ENCODE assay signal across 31 cellular contexts in genomic region chr20:61649105-61649878, GRCh38.
"Had no signal": no experiment of that assay in that cellular context is flagged by ENCODE, and none has a peak within 500 bp of the region (broad histone marks: within the 10 kb centered on the region; RNA-seq: fewer than 3 reads in every experiment).

No MANE protein-coding gene starts in this region.

- H3K4me1 Mint-ChIP-seq: activated CD4-positive, alpha-beta T cell treated with anti-CD3 and anti-CD28 coated beads for 36 hours; activated CD4-positive, alpha-beta T cell treated with anti-CD3 and anti-CD28 coated beads, Interleukin-2, amount 10 ng/mL, durations not matched to agents 24 days and 14 days; activated CD8-positive, alpha-beta memory T cell treated with anti-CD3 and anti-CD28 coated beads, Interleukin-2, amount 10 ng/mL, durations not matched to agents 7 days and 5 days; activated naive CD4-positive, alpha-beta T cell treated with anti-CD3 and anti-CD28 coated beads, Interleukin-2, amount 10 ng/mL, durations not matched to agents 7 days and 5 days; activated naive CD8-positive, alpha-beta T cell treated with anti-CD3 and anti-CD28 coated beads, Interleukin-2, amount 10 ng/mL, durations not matched to agents 7 days and 5 days; central memory CD8-positive, alpha-beta T cell had no signal

- H3K36me3 Mint-ChIP-seq: activated CD4-positive, alpha-beta memory T cell treated with anti-CD3 and anti-CD28 coated beads for 36 hours; activated CD8-positive, alpha-beta memory T cell treated with anti-CD3 and anti-CD28 coated beads, Interleukin-2, amount 10 ng/mL, durations not matched to agents 7 days and 5 days; activated naive CD4-positive, alpha-beta T cell treated with anti-CD3 and anti-CD28 coated beads, Interleukin-2, amount 10 ng/mL, durations not matched to agents 7 days and 5 days; activated naive CD8-positive, alpha-beta T cell treated with anti-CD3 and anti-CD28 coated beads, Interleukin-2, amount 10 ng/mL, durations not matched to agents 7 days and 5 days had no signal

- H3K4me1 ChIP-seq: ascending aorta, breast epithelium, gastrocnemius medialis had no signal

- ATAC-seq: activated CD4-positive, alpha-beta T cell treated with anti-CD3 and anti-CD28 coated beads for 36 hours; activated CD8-positive, alpha-beta memory T cell treated with anti-CD3 and anti-CD28 coated beads, Interleukin-2, amount 10 ng/mL, durations not matched to agents 7 days and 5 days; activated CD8-positive, alpha-beta T cell treated with anti-CD3 and anti-CD28 coated beads, Interleukin-2, amount 10 ng/mL, durations not matched to agents 7 days and 5 days; activated naive CD4-positive, alpha-beta T cell treated with anti-CD3 and anti-CD28 coated beads, Interleukin-2, amount 50 U/mL, for 72 hours; esophagus mucosa; gastrocnemius medialis had no signal

- DNase-seq: activated CD4-positive, alpha-beta memory T cell treated with anti-CD3 and anti-CD28 coated beads for 36 hours; activated CD4-positive, alpha-beta T cell treated with anti-CD3 and anti-CD28 coated beads for 36 hours; activated CD4-positive, alpha-beta T cell treated with anti-CD3 and anti-CD28 coated beads, Interleukin-2, amount 10 ng/mL, durations not matched to agents 24 days and 14 days; activated CD4-positive, CD25-positive, alpha-beta regulatory T cell; activated CD4-positive, CD25-positive, alpha-beta regulatory T cell treated with anti-CD3 and anti-CD28 coated beads, Interleukin-2, amount 50 U/mL, for 72 hours; activated CD8-positive, alpha-beta memory T cell treated with anti-CD3 and anti-CD28 coated beads, Interleukin-2, amount 10 ng/mL, durations not matched to agents 7 days and 5 days; activated CD8-positive, alpha-beta memory T cell treated with anti-CD3 and anti-CD28 coated beads, Interleukin-2, amount 50 U/mL, for 4 hours; activated CD8-positive, alpha-beta T cell treated with anti-CD3 and anti-CD28 coated beads, Interleukin-2, amount 10 ng/mL, durations not matched to agents 7 days and 5 days; activated effector memory CD4-positive, alpha-beta T cell treated with anti-CD3 and anti-CD28 coated beads, Interleukin-2, amount 50 U/mL, for 16 hours; activated naive CD4-positive, alpha-beta T cell; activated naive CD4-positive, alpha-beta T cell treated with anti-CD3 and anti-CD28 coated beads, Interleukin-2, amount 10 ng/mL, durations not matched to agents 7 days and 5 days; activated naive CD8-positive, alpha-beta T cell treated with anti-CD3 and anti-CD28 coated beads, Interleukin-2, amount 10 ng/mL, durations not matched to agents 7 days and 5 days; activated T-cell treated with anti-CD3 and anti-CD28 coated beads, Interleukin-2, amount 50 U/mL, for 1 hour; activated T-cell treated with anti-CD3 and anti-CD28 coated beads, Interleukin-2, amount 50 U/mL, for 48 hours; dorsolateral prefrontal cortex; effector memory CD4-positive, alpha-beta T cell; endodermal cell; foreskin fibroblast; gastrocnemius medialis; glutamatergic neuron; T-helper 2 cell had no signal

- H3K27ac ChIP-seq: ascending aorta, breast epithelium, coronary artery, dorsolateral prefrontal cortex, gastrocnemius medialis had no signal

- H3K9me3 Mint-ChIP-seq: activated CD4-positive, alpha-beta memory T cell treated with anti-CD3 and anti-CD28 coated beads for 36 hours; activated CD4-positive, alpha-beta T cell treated with anti-CD3 and anti-CD28 coated beads, Interleukin-2, amount 10 ng/mL, durations not matched to agents 24 days and 14 days; activated naive CD4-positive, alpha-beta T cell treated with anti-CD3 and anti-CD28 coated beads, Interleukin-2, amount 10 ng/mL, durations not matched to agents 7 days and 5 days; activated naive CD8-positive, alpha-beta T cell treated with anti-CD3 and anti-CD28 coated beads, Interleukin-2, amount 10 ng/mL, durations not matched to agents 7 days and 5 days; activated T-helper 1 cell treated with anti-CD3 and anti-CD28 coated beads, Interleukin-12 subunit alpha, Interleukin-12 subunit beta, Interleukin-2, Interleukin-4 antibody, amounts not matched to agents 30 ng/mL and 10 ng/mL and 1 ng/mL, durations not matched to agents 14 hours and 24 hours and 36 hours; activated T-helper 2 cell treated with anti-CD3 and anti-CD28 coated beads, Interferon-gamma antibody, Interleukin-2, Interleukin-4, amounts not matched to agents 10 μg/mL and 5 μg/mL and 100 μg/mL, durations not matched to agents 14 hours and 24 hours and 36 hours; central memory CD8-positive, alpha-beta T cell; dendritic cell treated with granulocyte-macrophage colony-stimulating factor and Interleukin-4, amounts not matched to agents 40 ng/mL and 50 ng/mL, for 4 days had no signal

- H3K27me3 Mint-ChIP-seq: activated CD4-positive, alpha-beta memory T cell treated with anti-CD3 and anti-CD28 coated beads for 36 hours; activated CD4-positive, alpha-beta T cell treated with anti-CD3 and anti-CD28 coated beads for 36 hours; activated CD4-positive, alpha-beta T cell treated with anti-CD3 and anti-CD28 coated beads, Interleukin-2, amount 10 ng/mL, durations not matched to agents 24 days and 14 days; activated CD8-positive, alpha-beta memory T cell treated with anti-CD3 and anti-CD28 coated beads, Interleukin-2, amount 10 ng/mL, durations not matched to agents 7 days and 5 days; activated naive CD4-positive, alpha-beta T cell treated with anti-CD3 and anti-CD28 coated beads, Interleukin-2, amount 10 ng/mL, durations not matched to agents 7 days and 5 days; brain; dendritic cell treated with granulocyte-macrophage colony-stimulating factor and Interleukin-4, amounts not matched to agents 40 ng/mL and 50 ng/mL, for 4 days had no signal

- H3K9me3 ChIP-seq: ascending aorta, breast epithelium, gastrocnemius medialis had no signal

- H3K4me3 ChIP-seq: ascending aorta, breast epithelium, coronary artery, dorsolateral prefrontal cortex, gastrocnemius medialis had no signal

- H3K4me3 Mint-ChIP-seq: activated CD4-positive, alpha-beta memory T cell treated with anti-CD3 and anti-CD28 coated beads for 36 hours; activated CD4-positive, alpha-beta T cell treated with anti-CD3 and anti-CD28 coated beads for 36 hours; activated CD4-positive, alpha-beta T cell treated with anti-CD3 and anti-CD28 coated beads, Interleukin-2, amount 10 ng/mL, durations not matched to agents 24 days and 14 days; activated CD8-positive, alpha-beta memory T cell treated with anti-CD3 and anti-CD28 coated beads, Interleukin-2, amount 10 ng/mL, durations not matched to agents 7 days and 5 days; activated CD8-positive, alpha-beta T cell treated with anti-CD3 and anti-CD28 coated beads, Interleukin-2, amount 10 ng/mL, durations not matched to agents 7 days and 5 days; activated naive CD4-positive, alpha-beta T cell treated with anti-CD3 and anti-CD28 coated beads, Interleukin-2, amount 10 ng/mL, durations not matched to agents 7 days and 5 days; activated naive CD8-positive, alpha-beta T cell treated with anti-CD3 and anti-CD28 coated beads, Interleukin-2, amount 10 ng/mL, durations not matched to agents 7 days and 5 days; activated T-helper 1 cell treated with anti-CD3 and anti-CD28 coated beads, Interleukin-12 subunit alpha, Interleukin-12 subunit beta, Interleukin-2, Interleukin-4 antibody, amounts not matched to agents 30 ng/mL and 10 ng/mL and 1 ng/mL, durations not matched to agents 14 hours and 24 hours and 36 hours; brain; central memory CD8-positive, alpha-beta T cell; dendritic cell treated with granulocyte-macrophage colony-stimulating factor and Interleukin-4, amounts not matched to agents 40 ng/mL and 50 ng/mL, for 4 days; endodermal cell had no signal

- H3K36me3 ChIP-seq: ascending aorta, breast epithelium, gastrocnemius medialis had no signal

- H3K27me3 ChIP-seq: ascending aorta, gastrocnemius medialis had no signal

- H3K27ac Mint-ChIP-seq: activated CD4-positive, alpha-beta memory T cell treated with anti-CD3 and anti-CD28 coated beads for 36 hours; activated CD4-positive, alpha-beta T cell treated with anti-CD3 and anti-CD28 coated beads for 36 hours; activated CD4-positive, alpha-beta T cell treated with anti-CD3 and anti-CD28 coated beads, Interleukin-2, amount 10 ng/mL, durations not matched to agents 24 days and 14 days; activated CD8-positive, alpha-beta memory T cell treated with anti-CD3 and anti-CD28 coated beads, Interleukin-2, amount 10 ng/mL, durations not matched to agents 7 days and 5 days; activated CD8-positive, alpha-beta T cell treated with anti-CD3 and anti-CD28 coated beads, Interleukin-2, amount 10 ng/mL, durations not matched to agents 7 days and 5 days; activated naive CD4-positive, alpha-beta T cell treated with anti-CD3 and anti-CD28 coated beads, Interleukin-2, amount 10 ng/mL, durations not matched to agents 7 days and 5 days; activated naive CD4-positive, alpha-beta T cell treated with anti-CD3 and anti-CD28 coated beads, Interleukin-2, amount 50 U/mL, for 72 hours; activated naive CD8-positive, alpha-beta T cell treated with anti-CD3 and anti-CD28 coated beads, Interleukin-2, amount 10 ng/mL, durations not matched to agents 7 days and 5 days; activated T-helper 1 cell treated with anti-CD3 and anti-CD28 coated beads, Interleukin-12 subunit alpha, Interleukin-12 subunit beta, Interleukin-2, Interleukin-4 antibody, amounts not matched to agents 30 ng/mL and 10 ng/mL and 1 ng/mL, durations not matched to agents 14 hours and 24 hours and 36 hours; activated T-helper 2 cell treated with anti-CD3 and anti-CD28 coated beads, Interferon-gamma antibody, Interleukin-2, Interleukin-4, amounts not matched to agents 10 μg/mL and 5 μg/mL and 100 μg/mL, durations not matched to agents 14 hours and 24 hours and 36 hours; dendritic cell treated with granulocyte-macrophage colony-stimulating factor and Interleukin-4, amounts not matched to agents 40 ng/mL and 50 ng/mL, for 4 days; endodermal cell had no signal
